ENCODE assay signal across 1 cellular context in genomic region chr10:60352105-60352504, GRCh38.
TF ChIP-seq lines count a peak whose summit lies in the region.

No MANE protein-coding gene starts in this region.

TF ChIP-seq in GM12878, 131 proteins besides CTCF, POLR2A, EP300 and RAD21 (continued from another document):
- TF ChIP-seq E2F8 (IDR thresholded peaks at IDR 0.05; ENCODE audit: low read depth, partially characterized antibody), result no peak
- TF ChIP-seq CREM (IDR thresholded peaks at IDR 0.05; ENCODE audit: low read depth), result no peak
- TF ChIP-seq ZBTB40 (IDR thresholded peaks at IDR 0.05; ENCODE audit: borderline replicate concordance), result peak; percentile 48
- TF ChIP-seq TBL1XR1 (IDR thresholded peaks at IDR 0.05; ENCODE audit: low read depth, low read length), result no peak
- TF ChIP-seq PML (IDR thresholded peaks at IDR 0.05; ENCODE audit: low read length), result 0 out of 2 replicates have a peak, but pooled peaks have one; percentile 9
- TF ChIP-seq CHD2 (IDR thresholded peaks at IDR 0.05; ENCODE audit: borderline replicate concordance, low read depth, low read length), result no peak
- TF ChIP-seq CBX3 (IDR thresholded peaks at IDR 0.05; ENCODE audit: borderline replicate concordance, low read depth), result no peak
- no peak for TF ChIP-seq KAT2A (conservative IDR thresholded peaks at IDR 0.05; ENCODE audit: control insufficient read depth, low read depth, low read length)
- no peak for TF ChIP-seq SIX5 (IDR thresholded peaks at IDR 0.05; ENCODE audit: low read depth, low read length, severe bottlenecking)
- peak; percentile 50; the same call in 1 of the 2 replicates for TF ChIP-seq ZNF687 (IDR thresholded peaks at IDR 0.05)
- TF ChIP-seq RAD51 (IDR thresholded peaks at IDR 0.05), result no peak
- TF ChIP-seq STAT1 (conservative IDR thresholded peaks at IDR 0.05), result no peak
- TF ChIP-seq NBN (IDR thresholded peaks at IDR 0.05), result no peak
- TF ChIP-seq ZNF24 (IDR thresholded peaks at IDR 0.05), result peak; percentile 77
- no peak for TF ChIP-seq TARDBP (IDR thresholded peaks at IDR 0.05; ENCODE audit: borderline replicate concordance)
- no peak for TF ChIP-seq BMI1 (IDR thresholded peaks at IDR 0.05; ENCODE audit: borderline replicate concordance)
- TF ChIP-seq PAX8 (IDR thresholded peaks at IDR 0.05), result no peak
- TF ChIP-seq ATF3 (IDR thresholded peaks at IDR 0.05; ENCODE audit: borderline replicate concordance, extremely low read depth, low read depth, low read length), result no peak
- no peak for TF ChIP-seq KLF5 (IDR thresholded peaks at IDR 0.05; ENCODE audit: partially characterized antibody)
- TF ChIP-seq ATF2 (IDR thresholded peaks at IDR 0.05; ENCODE audit: low read length), result peak; percentile 20; the same call in 1 of the 2 replicates
- no peak for TF ChIP-seq ZNF384 (IDR thresholded peaks at IDR 0.05; ENCODE audit: borderline replicate concordance, low read depth, low read length)
- peak; percentile 52; the same call in 1 of the 2 replicates for TF ChIP-seq PAX5 (IDR thresholded peaks at IDR 0.05; ENCODE audit: borderline replicate concordance, low read depth, low read length)
- TF ChIP-seq BCL3 (IDR thresholded peaks at IDR 0.05; ENCODE audit: borderline replicate concordance, insufficient read depth, low read depth, low read length, poor library complexity, severe bottlenecking), result no peak
- TF ChIP-seq SIN3A (IDR thresholded peaks at IDR 0.05; ENCODE audit: low read depth, low read length), result no peak
- no peak for TF ChIP-seq SMARCA5 (IDR thresholded peaks at IDR 0.05)
